1 cellular context compared by ENCODE assay signal in genomic region chr14:96240641-96241040, GRCh38.
TF ChIP-seq lines count a peak whose summit lies in the region.

No MANE protein-coding gene starts in this region.

TF ChIP-seq in HepG2, 621 proteins besides CTCF, POLR2A, EP300 and RAD21:
- TF ChIP-seq MAFG (CRISPR knock-in tag; IDR thresholded peaks at IDR 0.05) (no peak), IRF2 (CRISPR knock-in tag; IDR thresholded peaks at IDR 0.05) (no peak), NFYC (CRISPR knock-in tag; IDR thresholded peaks at IDR 0.05) (no peak), HMG20B (CRISPR knock-in tag; conservative IDR thresholded peaks at IDR 0.05) (no peak), RXRB (CRISPR knock-in tag; IDR thresholded peaks at IDR 0.05; ENCODE audit: borderline replicate concordance) (no peak)
- TF ChIP-seq, protein P1, sequence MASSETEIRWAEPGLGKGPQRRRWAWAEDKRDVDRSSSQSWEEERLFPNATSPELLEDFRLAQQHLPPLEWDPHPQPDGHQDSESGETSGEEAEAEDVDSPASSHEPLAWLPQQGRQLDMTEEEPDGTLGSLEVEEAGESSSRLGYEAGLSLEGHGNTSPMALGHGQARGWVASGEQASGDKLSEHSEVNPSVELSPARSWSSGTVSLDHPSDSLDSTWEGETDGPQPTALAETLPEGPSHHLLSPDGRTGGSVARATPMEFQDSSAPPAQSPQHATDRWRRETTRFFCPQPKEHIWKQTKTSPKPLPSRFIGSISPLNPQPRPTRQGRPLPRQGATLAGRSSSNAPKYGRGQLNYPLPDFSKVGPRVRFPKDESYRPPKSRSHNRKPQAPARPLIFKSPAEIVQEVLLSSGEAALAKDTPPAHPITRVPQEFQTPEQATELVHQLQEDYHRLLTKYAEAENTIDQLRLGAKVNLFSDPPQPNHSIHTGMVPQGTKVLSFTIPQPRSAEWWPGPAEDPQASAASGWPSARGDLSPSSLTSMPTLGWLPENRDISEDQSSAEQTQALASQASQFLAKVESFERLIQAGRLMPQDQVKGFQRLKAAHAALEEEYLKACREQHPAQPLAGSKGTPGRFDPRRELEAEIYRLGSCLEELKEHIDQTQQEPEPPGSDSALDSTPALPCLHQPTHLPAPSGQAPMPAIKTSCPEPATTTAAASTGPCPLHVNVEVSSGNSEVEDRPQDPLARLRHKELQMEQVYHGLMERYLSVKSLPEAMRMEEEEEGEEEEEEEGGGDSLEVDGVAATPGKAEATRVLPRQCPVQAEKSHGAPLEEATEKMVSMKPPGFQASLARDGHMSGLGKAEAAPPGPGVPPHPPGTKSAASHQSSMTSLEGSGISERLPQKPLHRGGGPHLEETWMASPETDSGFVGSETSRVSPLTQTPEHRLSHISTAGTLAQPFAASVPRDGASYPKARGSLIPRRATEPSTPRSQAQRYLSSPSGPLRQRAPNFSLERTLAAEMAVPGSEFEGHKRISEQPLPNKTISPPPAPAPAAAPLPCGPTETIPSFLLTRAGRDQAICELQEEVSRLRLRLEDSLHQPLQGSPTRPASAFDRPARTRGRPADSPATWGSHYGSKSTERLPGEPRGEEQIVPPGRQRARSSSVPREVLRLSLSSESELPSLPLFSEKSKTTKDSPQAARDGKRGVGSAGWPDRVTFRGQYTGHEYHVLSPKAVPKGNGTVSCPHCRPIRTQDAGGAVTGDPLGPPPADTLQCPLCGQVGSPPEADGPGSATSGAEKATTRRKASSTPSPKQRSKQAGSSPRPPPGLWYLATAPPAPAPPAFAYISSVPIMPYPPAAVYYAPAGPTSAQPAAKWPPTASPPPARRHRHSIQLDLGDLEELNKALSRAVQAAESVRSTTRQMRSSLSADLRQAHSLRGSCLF (CRISPR knock-in tag; IDR thresholded peaks at IDR 0.05; ENCODE audit: borderline replicate concordance) = no peak
